11 cellular contexts compared by ENCODE assay signal in the genomic region with DNA sequence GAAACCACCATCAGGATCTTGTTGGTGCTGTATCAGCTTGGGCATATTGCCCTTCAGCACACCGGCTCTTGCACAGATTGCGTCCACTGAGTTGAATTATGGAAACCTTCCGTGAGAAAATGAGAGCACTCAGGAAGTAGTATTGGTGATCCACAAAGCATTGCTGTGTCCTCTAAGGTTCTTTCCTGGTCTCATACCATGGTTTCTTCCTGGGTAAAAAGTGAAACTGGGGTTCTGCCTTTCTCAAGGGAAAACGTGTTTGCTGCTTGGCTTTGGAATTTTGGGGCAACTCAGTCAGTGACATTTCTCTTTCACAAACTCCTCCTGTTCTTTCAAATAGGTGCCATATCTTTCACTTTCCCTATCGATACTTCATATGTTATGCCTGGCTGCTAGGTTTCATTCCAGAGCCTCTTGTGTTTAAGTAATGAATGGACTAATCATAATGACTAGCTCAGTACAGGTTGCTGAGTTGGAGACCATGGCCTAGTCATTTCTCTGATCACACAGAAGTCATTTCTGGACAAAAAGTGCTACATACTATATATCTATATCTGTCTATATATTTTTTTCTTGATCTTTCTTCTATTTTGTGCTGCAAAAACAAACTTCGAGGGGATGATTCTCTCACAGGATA.
DNase-seq lines count a peak whose midpoint lies in the region; ATAC-seq and TF ChIP-seq lines count a peak whose summit lies in the region.
"Had no signal": no experiment of that assay in that cellular context is flagged by ENCODE, and none has a peak within 500 bp of the region (broad histone marks: within the 10 kb centered on the region; RNA-seq: fewer than 3 reads in every experiment).

No MANE protein-coding gene starts in this region.

- ATAC-seq in HG02642 (IDR thresholded peaks at IDR 0.05; ENCODE audit: poor library complexity, unreplicated experiment): peak; percentile 51
- ATAC-seq in stimulated activated naive B cell treated with anti-CD40 and anti-IgM and Interleukin-4, amounts not matched to agents 10 μg/mL and 1 μg/mL and 100 μg/mL, for 72 hours (replicated peaks): peak; percentile 70 to 75
- ATAC-seq in mucosa of descending colon: no peak
- ATAC-seq: A549, sciatic nerve had no signal

- H3K27me3 Mint-ChIP-seq in activated CD4-positive, alpha-beta T cell treated with anti-CD3 and anti-CD28 coated beads, Interleukin-2, amount 10 ng/mL, durations not matched to agents 7 days and 5 days: no peaks in the 10 kb centered on the region
- H3K27me3 Mint-ChIP-seq in T-helper 1 cell treated with Interleukin-12 subunit alpha and Interleukin-12 subunit beta and Interleukin-4 antibody, amounts not matched to agents 30 μg/mL and 1 μg/mL, for 36 hours (ENCODE audit: low read depth): no peaks in the 10 kb centered on the region
- no peaks in the 10 kb centered on the region for H3K27me3 Mint-ChIP-seq in stimulated activated naive B cell treated with anti-CD40 and anti-IgM and Interleukin-4, amounts not matched to agents 10 μg/mL and 1 μg/mL and 100 μg/mL, for 72 hours

- H3K9me3 Mint-ChIP-seq in activated CD4-positive, alpha-beta T cell treated with anti-CD3 and anti-CD28 coated beads, Interleukin-2, amount 10 ng/mL, durations not matched to agents 7 days and 5 days: peaks cover 11% of the 10 kb centered on the region
- no peaks in the 10 kb centered on the region for H3K9me3 Mint-ChIP-seq in T-helper 1 cell treated with Interleukin-12 subunit alpha and Interleukin-12 subunit beta and Interleukin-4 antibody, amounts not matched to agents 30 μg/mL and 1 μg/mL, for 36 hours
- peaks cover 0 to 4% of the 10 kb centered on the region in 2 donors for H3K9me3 Mint-ChIP-seq in stimulated activated naive B cell treated with anti-CD40 and anti-IgM and Interleukin-4, amounts not matched to agents 10 μg/mL and 1 μg/mL and 100 μg/mL, for 72 hours

- H3K4me1 Mint-ChIP-seq in activated CD4-positive, alpha-beta T cell treated with anti-CD3 and anti-CD28 coated beads, Interleukin-2, amount 10 ng/mL, durations not matched to agents 7 days and 5 days: peaks cover 24% of the 10 kb centered on the region
- peaks cover 26% of the 10 kb centered on the region for H3K4me1 Mint-ChIP-seq in T-helper 1 cell treated with Interleukin-12 subunit alpha and Interleukin-12 subunit beta and Interleukin-4 antibody, amounts not matched to agents 30 μg/mL and 1 μg/mL, for 36 hours (ENCODE audit: low read depth)
- peaks cover 53 to 87% of the 10 kb centered on the region in 2 donors for H3K4me1 Mint-ChIP-seq in stimulated activated naive B cell treated with anti-CD40 and anti-IgM and Interleukin-4, amounts not matched to agents 10 μg/mL and 1 μg/mL and 100 μg/mL, for 72 hours

- H3K4me1 ChIP-seq in mucosa of descending colon (ENCODE audit: low read depth): peaks cover 8% of the 10 kb centered on the region

- no peak for DNase-seq in activated CD4-positive, alpha-beta T cell treated with anti-CD3 and anti-CD28 coated beads, Interleukin-2, amount 10 ng/mL, durations not matched to agents 7 days and 5 days
- no peak for DNase-seq in activated CD4-positive, alpha-beta T cell treated with anti-CD3 and anti-CD28 coated beads for 1 hour
- DNase-seq in stimulated activated naive B cell treated with anti-CD40 and anti-IgM and Interleukin-4, amounts not matched to agents 10 μg/mL and 1 μg/mL and 100 μg/mL, for 72 hours: no peak
- no peak for DNase-seq in iPS-NIHi11 (ENCODE audit: low spot score)
- no peak for DNase-seq in ACHN
- DNase-seq in mucosa of descending colon: no peak
- DNase-seq: GM23248 had no signal

- H3K36me3 ChIP-seq in mucosa of descending colon (ENCODE audit: low read depth): no peaks in the 10 kb centered on the region

- TF ChIP-seq CTCF in mucosa of descending colon (IDR thresholded peaks at IDR 0.05): no peak

- no peaks in the 10 kb centered on the region for H3K9me3 ChIP-seq in mucosa of descending colon
- H3K9me3 ChIP-seq: A549 had no signal

- POLR2A ChIA-PET in activated CD4-positive, alpha-beta T cell treated with anti-CD3 and anti-CD28 coated beads, Interleukin-2, amount 10 ng/mL, durations not matched to agents 7 days and 5 days (lab: Charles Lee): interaction anchor here (0.6 kb wide), 1 partner anchor 144 kb away, joined by 3 read pairs; no protein-coding TSS in a partner anchor

- peak overlapping the region; percentile 65 for H3K27ac Mint-ChIP-seq in activated CD4-positive, alpha-beta T cell treated with anti-CD3 and anti-CD28 coated beads, Interleukin-2, amount 10 ng/mL, durations not matched to agents 7 days and 5 days
- H3K27ac Mint-ChIP-seq in T-helper 1 cell treated with Interleukin-12 subunit alpha and Interleukin-12 subunit beta and Interleukin-4 antibody, amounts not matched to agents 30 μg/mL and 1 μg/mL, for 36 hours: no peak overlapping the region
- peak overlapping the region; percentile 88 for H3K27ac Mint-ChIP-seq in stimulated activated naive B cell treated with anti-CD40 and anti-IgM and Interleukin-4, amounts not matched to agents 10 μg/mL and 1 μg/mL and 100 μg/mL, for 72 hours

- H3K36me3 Mint-ChIP-seq in activated CD4-positive, alpha-beta T cell treated with anti-CD3 and anti-CD28 coated beads, Interleukin-2, amount 10 ng/mL, durations not matched to agents 7 days and 5 days (ENCODE audit: low read depth): peaks cover 4% of the 10 kb centered on the region
- H3K36me3 Mint-ChIP-seq in T-helper 1 cell treated with Interleukin-12 subunit alpha and Interleukin-12 subunit beta and Interleukin-4 antibody, amounts not matched to agents 30 μg/mL and 1 μg/mL, for 36 hours (ENCODE audit: low read depth): no peaks in the 10 kb centered on the region
- H3K36me3 Mint-ChIP-seq in stimulated activated naive B cell treated with anti-CD40 and anti-IgM and Interleukin-4, amounts not matched to agents 10 μg/mL and 1 μg/mL and 100 μg/mL, for 72 hours: peaks cover 23% of the 10 kb centered on the region in 2 donors

- in situ Hi-C loops in ACHN (cut with HindIII; ENCODE audit: low pct_ligation_motif_present, low pct_unique_long_range_greater_than_20kb, low sequenced_read_pairs): no loop called here

- intact Hi-C loops in mucosa of descending colon (cut with DNase I, micrococcal nuclease): no loop called here

- H3K4me3 ChIP-seq in mucosa of descending colon: no peak overlapping the region
- H3K4me3 ChIP-seq: A549, GM23248 had no signal

- H3K4me3 Mint-ChIP-seq in activated CD4-positive, alpha-beta T cell treated with anti-CD3 and anti-CD28 coated beads, Interleukin-2, amount 10 ng/mL, durations not matched to agents 7 days and 5 days: peak overlapping the region; percentile 4
- peak overlapping the region; percentile 4 for H3K4me3 Mint-ChIP-seq in T-helper 1 cell treated with Interleukin-12 subunit alpha and Interleukin-12 subunit beta and Interleukin-4 antibody, amounts not matched to agents 30 μg/mL and 1 μg/mL, for 36 hours
- H3K4me3 Mint-ChIP-seq in stimulated activated naive B cell treated with anti-CD40 and anti-IgM and Interleukin-4, amounts not matched to agents 10 μg/mL and 1 μg/mL and 100 μg/mL, for 72 hours: peak overlapping the region; percentile 27 to 58

- CTCF ChIA-PET in activated CD4-positive, alpha-beta T cell treated with anti-CD3 and anti-CD28 coated beads, Interleukin-2, amount 10 ng/mL, durations not matched to agents 7 days and 5 days (lab: Charles Lee): interaction anchor here (0.6 to 0.8 kb wide), 2 partner anchors 12 to 87 kb away, joined by 3 read pairs; no protein-coding TSS in a partner anchor
